9 cellular contexts compared by ENCODE assay signal in the genomic region with DNA sequence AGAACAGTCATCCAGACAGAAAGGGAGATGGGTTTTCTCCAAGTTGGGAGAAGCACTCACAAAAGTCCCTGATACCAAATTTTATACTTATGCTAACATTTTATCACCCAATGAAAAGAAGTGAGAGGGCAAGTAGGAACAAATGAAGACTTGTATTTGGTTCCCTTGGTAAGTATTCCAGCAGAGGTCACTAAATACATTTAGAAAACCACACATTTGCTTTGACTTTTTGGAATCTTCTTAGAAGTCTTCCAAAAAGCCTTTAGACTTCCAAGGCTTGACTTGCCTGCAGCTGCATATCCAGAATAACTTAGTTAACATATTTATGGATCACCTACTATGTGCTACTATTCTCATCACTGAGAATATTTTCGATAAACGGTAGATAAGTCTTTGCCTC. TPM values are rescaled to one million over a fixed set of nuclear protein-coding genes. Genes with fewer than 3 reads are reported as not detected.
A peak's percentile ranks its signal among the peaks of the same experiment; 100 is the strongest.
DNase-seq lines count a peak whose midpoint lies in the region; ATAC-seq and TF ChIP-seq lines count a peak whose summit lies in the region.
"Had no signal": no experiment of that assay in that cellular context is flagged by ENCODE, and none has a peak within 500 bp of the region (broad histone marks: within the 10 kb centered on the region; RNA-seq: fewer than 3 reads in every experiment).

No MANE protein-coding gene starts in this region.

- ATAC-seq in HG02852 (IDR thresholded peaks at IDR 0.05; ENCODE audit: unreplicated experiment) (no peak), GM21717 (IDR thresholded peaks at IDR 0.05; ENCODE audit: unreplicated experiment) (no peak)

- in situ Hi-C loops in G401 (cut with HindIII; ENCODE audit: low sequenced_read_pairs), result no loop called here

- H3K27me3 ChIP-seq in esophagus muscularis mucosa (no peaks in the 10 kb centered on the region), prostate gland (replicated peaks; ENCODE audit: insufficient read depth) (no peaks in the 10 kb centered on the region)

- H3K4me3 ChIP-seq in NB4 (ENCODE audit: low read depth, low read length), result no peak overlapping the region
- H3K4me3 ChIP-seq in esophagus muscularis mucosa, result no peak overlapping the region
- H3K4me3 ChIP-seq in prostate gland, result no peak overlapping the region

- TF ChIP-seq EP300 in esophagus muscularis mucosa (IDR thresholded peaks at IDR 0.05), result no peak

- H3K36me3 ChIP-seq in esophagus muscularis mucosa (no peaks in the 10 kb centered on the region), prostate gland (no peaks in the 10 kb centered on the region)

- TF ChIP-seq POLR2A in NB4 (IDR thresholded peaks at IDR 0.05; ENCODE audit: extremely low read depth, insufficient read length) (no peak), esophagus muscularis mucosa (IDR thresholded peaks at IDR 0.05; ENCODE audit: low read depth) (no peak), prostate gland (IDR thresholded peaks at IDR 0.05) (no peak)

- H3K4me1 ChIP-seq in esophagus muscularis mucosa (no peaks in the 10 kb centered on the region), prostate gland (replicated peaks) (no peaks in the 10 kb centered on the region)

- H3K27ac ChIP-seq in esophagus muscularis mucosa (replicated peaks in 1 of 4) (no peak overlapping the region), prostate gland (no peak overlapping the region)

- peak; percentile 24 for DNase-seq in G401 (ENCODE audit: low spot score)
- DNase-seq in NB4 (ENCODE audit: low read depth), result peak; percentile 57
- DNase-seq in esophagus muscularis mucosa (ENCODE audit: extremely low spot score), result no peak
- DNase-seq in prostate gland (ENCODE audit: low spot score), result no peak
- DNase-seq in T1000 (lab: John Stamatoyannopoulos, UW), result no peak
- DNase-seq: activated CD4-positive, alpha-beta T cell treated with anti-CD3 and anti-CD28 coated beads, Interleukin-2, amount 50 U/mL, for 4 hours; KG1 had no signal

- TF ChIP-seq CTCF in NB4 (IDR thresholded peaks at IDR 0.05; ENCODE audit: low read depth, low read length) (peak; percentile 19), esophagus muscularis mucosa (IDR thresholded peaks at IDR 0.05) (peak; percentile 24 to 34 (median 30)), prostate gland (IDR thresholded peaks at IDR 0.05) (peak in 3 of 4 experiments; percentile 17 to 52 (median 44))

- intact Hi-C loops in esophagus muscularis mucosa (cut with DNase I) (loop anchor here (2.0 kb wide), 1 partner anchor 73 kb away; no protein-coding TSS in a partner anchor), prostate gland (cut with DNase I) (loop anchor here (10.0 kb wide), 1 partner anchor 77 kb away; no protein-coding TSS in a partner anchor)

- WGBS in esophagus muscularis mucosa, result 58% methylated on average over 2 of the region's 2 CpGs
- WGBS in prostate gland, result 67% methylated on average over 2 of the region's 2 CpGs

- H3K9me3 ChIP-seq in esophagus muscularis mucosa, result no peaks in the 10 kb centered on the region
- no peaks in the 10 kb centered on the region for H3K9me3 ChIP-seq in prostate gland

RNA-seq across cellular contexts. Expression of a gene that starts 3.1 kb away (rescaled TPM):
- not detected in 2 replicates for total RNA-seq in G401 (2014; rRNA removed; shearing (Covaris generic))
- total RNA-seq in esophagus muscularis mucosa, result not detected
- not detected for total RNA-seq in prostate gland

RNA-seq across cellular contexts. Expression of a gene that starts 49.9 kb away (rescaled TPM):
- total RNA-seq in G401 (2014; rRNA removed; shearing (Covaris generic)), result 1,406 and 1,548 TPM in 2 replicates
- 100 to 1,000 TPM; 299 to 433 (median 374) TPM for total RNA-seq in esophagus muscularis mucosa
- 100 to 1,000 TPM; 249 to 280 TPM for total RNA-seq in prostate gland

Comparison
In these comparisons a context has a peak if more than half of its experiments do, and no peak if none do; other contexts are left out.
1. DNase-seq: peak in G401 (single experiment) and NB4 (single experiment); none in esophagus muscularis mucosa (single experiment), prostate gland (single experiment) and T1000 (single experiment).
2. Peak in every context shown above with its lines, with median percentiles within 50 percentile points of each other: CTCF ChIP-seq.